In the genomic region with DNA sequence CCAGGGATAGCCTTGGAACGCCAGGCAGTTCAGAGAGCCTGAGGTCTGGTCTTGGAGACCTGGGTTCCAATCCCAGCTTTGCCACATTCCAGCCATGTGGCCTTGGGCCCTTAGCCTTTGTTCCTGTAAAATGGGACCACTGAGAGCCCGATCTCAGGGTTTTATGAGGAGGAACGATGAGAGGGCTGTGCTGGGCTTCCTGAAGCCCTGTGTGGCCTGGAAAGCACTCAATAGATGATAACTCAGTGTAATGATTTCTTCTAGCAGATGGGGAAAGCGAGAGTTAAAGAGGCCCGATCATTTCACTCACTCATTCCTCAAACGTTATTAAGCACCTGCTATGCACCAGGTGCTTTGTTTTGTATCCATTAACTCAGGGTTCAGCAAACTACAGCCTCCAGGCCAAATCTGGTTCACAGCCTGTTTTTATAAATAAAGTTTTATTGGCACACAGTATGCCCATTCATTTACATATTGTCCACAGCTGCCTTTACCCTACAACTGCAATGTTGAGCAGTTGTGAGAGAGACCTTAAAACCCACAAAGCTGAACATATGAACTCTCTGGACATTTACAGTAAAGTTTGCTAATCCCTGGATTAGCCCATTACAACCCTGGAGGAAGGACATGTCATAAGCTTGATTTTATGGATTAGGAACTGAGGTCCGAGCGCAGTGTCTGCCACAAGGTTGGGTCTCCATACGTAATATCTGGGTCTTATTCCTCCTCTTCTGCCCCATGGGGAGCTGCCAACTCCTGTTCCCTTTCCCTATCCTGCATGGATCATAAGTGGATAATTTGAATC, we compare ENCODE assay signal across 1 cellular context.
TF ChIP-seq lines count a peak whose summit lies in the region.

No MANE protein-coding gene starts in this region.

TF ChIP-seq in H1, 55 proteins besides CTCF, POLR2A, EP300 and RAD21 (continued from another document):
- TF ChIP-seq CREB1 (IDR thresholded peaks at IDR 0.05) (no peak), SIX5 (IDR thresholded peaks at IDR 0.05; ENCODE audit: low read depth, low read length) (no peak), BRCA1 (IDR thresholded peaks at IDR 0.05; ENCODE audit: low read depth, low read length) (no peak), GABPA (IDR thresholded peaks at IDR 0.05; ENCODE audit: borderline replicate concordance, insufficient read depth, low read length) (no peak), BCL11A (IDR thresholded peaks at IDR 0.05; ENCODE audit: low read depth in 2 of 2, low read length in 2 of 2) (no peak), JUN (IDR thresholded peaks at IDR 0.05; ENCODE audit: low read depth, low read length) (no peak), ASH2L (IDR thresholded peaks at IDR 0.05; ENCODE audit: low read length) (no peak), KDM4A (IDR thresholded peaks at IDR 0.05; ENCODE audit: low read depth, low read length, severe bottlenecking) (no peak), MAFK (IDR thresholded peaks at IDR 0.05; ENCODE audit: low read depth, low read length) (no peak), HDAC6 (IDR thresholded peaks at IDR 0.05; ENCODE audit: low read depth, low read length) (no peak), SIN3A (conservative IDR thresholded peaks at IDR 0.05 in 1 of 2, IDR thresholded peaks at IDR 0.05 in 1 of 2; ENCODE audit: low read depth in 1 of 2, low read length in 2 of 2) (no peak), SAP30 (IDR thresholded peaks at IDR 0.05; ENCODE audit: insufficient read depth, insufficient replicate concordance, low read length) (no peak)
